29 cellular contexts compared by ENCODE assay signal in genomic region chr1:225350872-225351271, GRCh38.
"Had no signal": no experiment of that assay in that cellular context is flagged by ENCODE, and none has a peak within 500 bp of the region (broad histone marks: within the 10 kb centered on the region; RNA-seq: fewer than 3 reads in every experiment).

No MANE protein-coding gene starts in this region.

- DNase-seq: activated CD4-positive, alpha-beta memory T cell treated with anti-CD3 and anti-CD28 coated beads for 36 hours; activated CD4-positive, alpha-beta T cell treated with anti-CD3 and anti-CD28 coated beads for 36 hours; activated CD4-positive, alpha-beta T cell treated with anti-CD3 and anti-CD28 coated beads, Interleukin-2, amount 10 ng/mL, durations not matched to agents 24 days and 14 days; activated CD4-positive, CD25-positive, alpha-beta regulatory T cell; activated CD4-positive, CD25-positive, alpha-beta regulatory T cell treated with anti-CD3 and anti-CD28 coated beads, Interleukin-2, amount 50 U/mL, for 72 hours; activated CD8-positive, alpha-beta memory T cell treated with anti-CD3 and anti-CD28 coated beads, Interleukin-2, amount 10 ng/mL, durations not matched to agents 7 days and 5 days; activated CD8-positive, alpha-beta memory T cell treated with anti-CD3 and anti-CD28 coated beads, Interleukin-2, amount 50 U/mL, for 4 hours; activated CD8-positive, alpha-beta T cell treated with anti-CD3 and anti-CD28 coated beads, Interleukin-2, amount 10 ng/mL, durations not matched to agents 7 days and 5 days; activated gamma-delta T cell; activated naive CD4-positive, alpha-beta T cell; activated naive CD4-positive, alpha-beta T cell treated with anti-CD3 and anti-CD28 coated beads, Interleukin-2, amount 10 ng/mL, durations not matched to agents 7 days and 5 days; activated naive CD8-positive, alpha-beta T cell treated with anti-CD3 and anti-CD28 coated beads, Interleukin-2, amount 10 ng/mL, durations not matched to agents 7 days and 5 days; activated T-cell treated with anti-CD3 and anti-CD28 coated beads, Interleukin-2, amount 50 U/mL, for 24 hours; activated T-cell treated with anti-CD3 and anti-CD28 coated beads, Interleukin-2, amount 50 U/mL, for 72 hours; cortex of kidney; dermis blood vessel endothelial cell; effector CD4-positive, alpha-beta T cell; effector memory CD8-positive, alpha-beta T cell; erythroblast; foreskin melanocyte; heart right ventricle; T-helper 1 cell; T-helper 17 cell; T1000 had no signal

- FAIRE-seq: bronchial epithelial cell had no signal

- H3K9me3 ChIP-seq: ascending aorta, esophagus muscularis mucosa, gastroesophageal sphincter had no signal

- H3K4me3 ChIP-seq: ascending aorta, esophagus muscularis mucosa, gastroesophageal sphincter, heart right ventricle had no signal

- H3K27ac ChIP-seq: ascending aorta, esophagus muscularis mucosa, gastroesophageal sphincter, heart right ventricle had no signal

- H3K27me3 ChIP-seq: ascending aorta, esophagus muscularis mucosa, gastroesophageal sphincter had no signal

- H3K4me1 ChIP-seq: ascending aorta, esophagus muscularis mucosa, gastroesophageal sphincter, heart right ventricle had no signal

- H3K36me3 ChIP-seq: ascending aorta, esophagus muscularis mucosa, gastroesophageal sphincter, heart right ventricle had no signal

- ATAC-seq: activated CD4-positive, alpha-beta T cell treated with anti-CD3 and anti-CD28 coated beads for 36 hours; activated CD8-positive, alpha-beta memory T cell treated with anti-CD3 and anti-CD28 coated beads, Interleukin-2, amount 10 ng/mL, durations not matched to agents 7 days and 5 days; activated CD8-positive, alpha-beta T cell treated with anti-CD3 and anti-CD28 coated beads, Interleukin-2, amount 10 ng/mL, durations not matched to agents 7 days and 5 days; activated naive CD4-positive, alpha-beta T cell treated with anti-CD3 and anti-CD28 coated beads, Interleukin-2, amount 50 U/mL, for 72 hours; activated T-cell treated with anti-CD3 and anti-CD28 coated beads, Interleukin-2, amount 50 U/mL, for 72 hours; effector memory CD8-positive, alpha-beta T cell; gastroesophageal sphincter; heart right ventricle; T-helper 17 cell had no signal
